Comparison of ENCODE assay signal across 8 cellular contexts in the genomic region with DNA sequence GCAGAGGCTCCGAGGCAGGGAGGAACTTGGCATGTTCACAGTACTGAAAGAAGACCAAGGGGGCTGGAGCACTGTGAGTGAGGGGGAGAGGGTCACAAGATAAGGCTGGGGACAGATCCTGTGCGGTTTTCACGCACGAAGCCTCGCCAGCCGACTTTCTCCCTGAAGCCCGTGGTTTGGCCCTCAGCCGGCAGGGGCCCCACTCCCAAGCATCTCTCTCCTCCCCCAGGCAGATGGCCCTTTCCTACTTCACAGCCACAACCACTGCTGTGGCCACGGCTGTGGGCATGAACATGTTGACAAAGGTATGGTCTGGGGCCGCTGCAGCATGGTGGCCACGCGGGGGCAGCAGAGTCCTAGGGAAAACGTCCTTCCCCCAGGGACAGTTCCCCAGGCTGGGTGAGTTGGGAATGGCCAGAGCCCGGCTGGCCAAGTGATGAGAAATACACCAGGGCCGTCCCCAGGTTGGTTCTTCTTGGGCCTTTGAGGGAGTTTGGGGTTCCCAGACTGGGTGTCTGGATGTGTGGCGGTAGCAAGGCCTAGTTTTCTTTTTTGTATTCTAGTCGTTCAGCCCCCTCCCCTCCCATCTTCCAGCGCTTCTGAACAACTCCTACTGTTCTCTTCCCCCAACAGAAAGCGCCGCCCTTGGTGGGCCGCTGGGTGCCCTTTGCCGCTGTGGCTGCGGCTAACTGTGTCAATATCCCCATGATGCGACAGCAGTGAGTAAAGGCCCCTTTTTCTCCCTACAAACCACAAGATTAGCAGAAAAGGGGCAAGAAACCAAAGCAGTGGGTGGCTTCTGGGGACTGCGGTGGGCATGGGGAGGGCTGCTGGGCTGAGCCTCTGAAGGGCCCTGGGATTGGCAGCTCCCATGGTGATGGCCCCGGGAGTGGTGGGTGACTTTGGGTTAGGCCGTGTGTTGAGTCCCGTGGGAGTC. TPM values are rescaled to one million over a fixed set of nuclear protein-coding genes. Genes with fewer than 3 reads are reported as not detected.
DNase-seq lines count a peak whose midpoint lies in the region; ATAC-seq and FAIRE-seq lines count a peak whose summit lies in the region.

No MANE protein-coding gene starts in this region.

- peak overlapping the region in 1 of 2 donors; percentile 31 for H3K27ac Mint-ChIP-seq in stimulated activated naive CD8-positive, alpha-beta T cell treated with anti-CD3 and anti-CD28 coated beads, Interleukin-15, amount 100 ng/mL, for 72 hours

- no peaks in the 10 kb centered on the region for H3K27me3 Mint-ChIP-seq in stimulated activated naive CD8-positive, alpha-beta T cell treated with anti-CD3 and anti-CD28 coated beads, Interleukin-15, amount 100 ng/mL, for 72 hours

- DNase-seq in AML-193 (lab: John Stamatoyannopoulos, UW) (peak; percentile 38 to 47), GM19239 (ENCODE audit: insufficient read length, low spot score) (no peak), NCI-H774 (lab: John Stamatoyannopoulos, UW) (peak; percentile 3), activated T-cell treated with anti-CD3 and anti-CD28 coated beads for 1 hour (ENCODE audit: low read depth) (peak; percentile 45), myocyte (ENCODE audit: low read depth) (peak; percentile 90)
- DNase-seq in stimulated activated naive CD8-positive, alpha-beta T cell treated with anti-CD3 and anti-CD28 coated beads, Interleukin-15, amount 100 ng/mL, for 72 hours: peak; percentile 48 to 56

- peak; percentile 91 for ATAC-seq in esophagus mucosa
- peak; percentile 89 for ATAC-seq in stimulated activated naive CD8-positive, alpha-beta T cell treated with anti-CD3 and anti-CD28 coated beads, Interleukin-15, amount 100 ng/mL, for 72 hours
- no peak for ATAC-seq in GM18867 (IDR thresholded peaks at IDR 0.05; ENCODE audit: unreplicated experiment)

- H3K9me3 Mint-ChIP-seq in stimulated activated naive CD8-positive, alpha-beta T cell treated with anti-CD3 and anti-CD28 coated beads, Interleukin-15, amount 100 ng/mL, for 72 hours: no peaks in the 10 kb centered on the region

- H3K4me1 Mint-ChIP-seq in stimulated activated naive CD8-positive, alpha-beta T cell treated with anti-CD3 and anti-CD28 coated beads, Interleukin-15, amount 100 ng/mL, for 72 hours: peaks cover 20% of the 10 kb centered on the region

- FAIRE-seq in GM19239 (lab: Jason Lieb, UNC): peak; percentile 73

- H3K4me3 Mint-ChIP-seq in stimulated activated naive CD8-positive, alpha-beta T cell treated with anti-CD3 and anti-CD28 coated beads, Interleukin-15, amount 100 ng/mL, for 72 hours: no peak overlapping the region

RNA-seq across cellular contexts. Expression of gene WBP1L, which starts 14.4 kb away (rescaled TPM):
- total RNA-seq in esophagus mucosa: 19.6 TPM
- 57.2 and 57.7 TPM in 2 replicates for total RNA-seq in myocyte
- 67.6 TPM for polyA plus RNA-seq in myocyte (2012)

RNA-seq across cellular contexts. Expression of gene SFXN2, which starts 14.9 kb away (rescaled TPM):
- total RNA-seq in esophagus mucosa: 10.6 TPM
- total RNA-seq in myocyte: 0.57 and 1.3 TPM in 2 replicates
- polyA plus RNA-seq in myocyte (2012): 1.1 TPM

RNA-seq across cellular contexts. Expression of gene ARL3, which starts 15.2 kb away (rescaled TPM):
- total RNA-seq in esophagus mucosa: 3.3 TPM
- total RNA-seq in myocyte: 6.2 TPM in 2 replicates
- polyA plus RNA-seq in myocyte (2012): 22.0 TPM
